ENCODE assay signal across 1 cellular context in the genomic region with DNA sequence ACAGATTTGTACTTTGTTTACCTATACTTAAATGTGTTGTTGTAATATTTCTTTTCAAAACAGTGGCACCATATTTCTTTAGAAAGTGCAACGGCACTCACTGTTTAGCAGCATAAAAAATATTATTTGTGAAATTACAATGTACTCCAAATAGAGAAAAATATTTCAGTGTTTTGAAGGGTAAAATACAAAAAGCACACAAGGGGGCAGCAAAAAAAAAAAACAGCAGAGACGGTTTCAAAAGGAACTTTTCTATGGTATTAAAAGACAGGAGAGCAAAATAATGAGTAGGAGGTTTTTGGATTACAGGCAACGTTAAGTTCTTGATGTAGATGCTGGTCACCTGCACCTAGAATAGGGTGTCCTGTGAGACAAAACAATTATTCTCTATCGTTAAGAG.
TF ChIP-seq lines count a peak whose summit lies in the region.

No MANE protein-coding gene starts in this region.

TF ChIP-seq in H1, 55 proteins besides CTCF, POLR2A, EP300 and RAD21:
- TF ChIP-seq SIX5 (IDR thresholded peaks at IDR 0.05; ENCODE audit: low read depth, low read length), result no peak
- TF ChIP-seq, protein P1, sequence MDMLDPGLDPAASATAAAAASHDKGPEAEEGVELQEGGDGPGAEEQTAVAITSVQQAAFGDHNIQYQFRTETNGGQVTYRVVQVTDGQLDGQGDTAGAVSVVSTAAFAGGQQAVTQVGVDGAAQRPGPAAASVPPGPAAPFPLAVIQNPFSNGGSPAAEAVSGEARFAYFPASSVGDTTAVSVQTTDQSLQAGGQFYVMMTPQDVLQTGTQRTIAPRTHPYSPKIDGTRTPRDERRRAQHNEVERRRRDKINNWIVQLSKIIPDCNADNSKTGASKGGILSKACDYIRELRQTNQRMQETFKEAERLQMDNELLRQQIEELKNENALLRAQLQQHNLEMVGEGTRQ (IDR thresholded peaks at IDR 0.05; ENCODE audit: low read length), result no peak
- TF ChIP-seq, protein P2, sequence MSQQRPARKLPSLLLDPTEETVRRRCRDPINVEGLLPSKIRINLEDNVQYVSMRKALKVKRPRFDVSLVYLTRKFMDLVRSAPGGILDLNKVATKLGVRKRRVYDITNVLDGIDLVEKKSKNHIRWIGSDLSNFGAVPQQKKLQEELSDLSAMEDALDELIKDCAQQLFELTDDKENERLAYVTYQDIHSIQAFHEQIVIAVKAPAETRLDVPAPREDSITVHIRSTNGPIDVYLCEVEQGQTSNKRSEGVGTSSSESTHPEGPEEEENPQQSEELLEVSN (IDR thresholded peaks at IDR 0.05), result no peak
- TF ChIP-seq CBX5 (IDR thresholded peaks at IDR 0.05; ENCODE audit: low read depth, low read length), result no peak
- TF ChIP-seq HDAC6 (IDR thresholded peaks at IDR 0.05; ENCODE audit: low read depth, low read length), result no peak
- TF ChIP-seq SRF (IDR thresholded peaks at IDR 0.05; ENCODE audit: low read depth, low read length), result no peak
- no peak for TF ChIP-seq FOSL1 (IDR thresholded peaks at IDR 0.05; ENCODE audit: insufficient read depth, low read depth, low read length)
- no peak for TF ChIP-seq JUND (IDR thresholded peaks at IDR 0.05; ENCODE audit: low read length)
- TF ChIP-seq PHF8 (conservative IDR thresholded peaks at IDR 0.05; ENCODE audit: low read depth, low read length), result no peak
- TF ChIP-seq ZNF274 (IDR thresholded peaks at IDR 0.05; ENCODE audit: borderline replicate concordance, extremely low read depth, low read length), result no peak
